ENCODE assay signal across 34 cellular contexts in the genomic region with DNA sequence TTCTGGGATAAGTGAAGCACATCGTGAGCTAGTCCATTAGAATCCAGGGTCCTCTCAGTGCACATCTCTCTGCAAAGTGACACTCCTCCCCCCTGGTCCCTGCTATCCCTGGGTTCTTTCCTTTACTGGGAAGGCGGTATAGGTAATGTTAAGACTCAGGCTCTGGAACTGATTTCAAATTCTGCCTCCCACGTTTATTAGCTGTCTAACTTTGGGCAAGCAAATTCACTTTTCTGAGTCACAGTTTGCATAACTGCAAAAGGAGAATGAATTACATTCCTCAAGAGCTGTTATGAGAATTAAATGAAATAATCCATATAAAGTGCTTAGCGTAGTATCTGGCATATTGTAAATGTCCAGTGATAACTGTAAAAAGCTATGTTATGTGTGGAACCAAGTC.
"Had no signal": no experiment of that assay in that cellular context is flagged by ENCODE, and none has a peak within 500 bp of the region (broad histone marks: within the 10 kb centered on the region; RNA-seq: fewer than 3 reads in every experiment).

No MANE protein-coding gene starts in this region.

- H3K4me2 ChIP-seq: PC-9 had no signal

- H3K9me3 ChIP-seq: adrenal gland, MG63 had no signal

- ATAC-seq: activated naive CD4-positive, alpha-beta T cell treated with anti-CD3 and anti-CD28 coated beads, Interleukin-2, amount 50 U/mL, for 72 hours; activated T-cell treated with anti-CD3 and anti-CD28 coated beads, Interleukin-2, amount 50 U/mL, for 4 hours had no signal

- H3K27ac ChIP-seq: adrenal gland, brain microvascular endothelial cell, cardiac muscle cell, PC-9, VCaP had no signal

- DNase-seq: activated B cell treated with CpG ODN at 0.5 μM for 24 hours; activated CD4-positive, alpha-beta memory T cell treated with anti-CD3 and anti-CD28 coated beads for 36 hours; activated CD4-positive, alpha-beta T cell treated with anti-CD3 and anti-CD28 coated beads for 4 hours; activated CD4-positive, alpha-beta T cell treated with anti-CD3 and anti-CD28 coated beads, Interleukin-2, amount 50 U/mL, for 1 hour; activated CD4-positive, CD25-positive, alpha-beta regulatory T cell treated with anti-CD3 and anti-CD28 coated beads, Interleukin-2, amount 50 U/mL, for 72 hours; activated CD8-positive, alpha-beta memory T cell treated with anti-CD3 and anti-CD28 coated beads, Interleukin-2, amount 50 U/mL, for 4 hours; activated gamma-delta T cell treated with Interleukin-2 at 50 U/mL for 16 hours; activated naive CD4-positive, alpha-beta T cell treated with anti-CD3 and anti-CD28 coated beads for 36 hours; activated T-cell treated with anti-CD3 and anti-CD28 coated beads for 4 hours; activated T-cell treated with anti-CD3 and anti-CD28 coated beads, Interleukin-2, amount 50 U/mL, for 4 hours; adrenal gland; brain microvascular endothelial cell; Kasumi-1; KG1; MG63; NCI-H1048; NCI-H1105 treated with DMSO at 0.1 percent for 48 hours; NCI-H1436; NCI-H1694; NCI-H1930; NCI-H2081 treated with DMSO at 0.1 percent for 48 hours; NCI-H345; NCI-H526; NCI-H748 treated with DMSO at 0.1 percent for 48 hours; NK-92 treated with Interleukin-12 subunit alpha and Interleukin-12 subunit beta, amount 100 ng/mL, for 24 hours; PC-9; Right ventricle myocardium superior; SW 1271; T-helper 1 cell; T-helper 2 cell; T-helper 9 cell had no signal

- H3K36me3 ChIP-seq: adrenal gland, brain microvascular endothelial cell, cardiac muscle cell, MG63 had no signal

- H3K4me1 ChIP-seq: adrenal gland had no signal

- H3K4me3 ChIP-seq: adrenal gland, cardiac muscle cell, MG63, PC-9 had no signal

- H2AFZ ChIP-seq: PC-9 had no signal

- H3K27me3 ChIP-seq: adrenal gland, brain microvascular endothelial cell, cardiac muscle cell, MG63 had no signal
